1 cellular context compared by ENCODE assay signal in genomic region chr1:39566441-39567137, GRCh38.
A peak's percentile ranks its signal among the peaks of the same experiment; 100 is the strongest.
TF ChIP-seq lines count a peak whose summit lies in the region.

No MANE protein-coding gene starts in this region.

TF ChIP-seq in liver, 16 proteins besides CTCF, POLR2A, EP300 and RAD21 (continued from another document):
- peak; percentile 32 for TF ChIP-seq ZBTB33 (IDR thresholded peaks at IDR 0.05)
TF ChIP-seq in liver: peak in this region for 11.
